ENCODE assay signal across 19 cellular contexts in genomic region chr5:79448336-79448735, GRCh38.
A peak's percentile ranks its signal among the peaks of the same experiment; 100 is the strongest.
DNase-seq lines count a peak whose midpoint lies in the region; TF ChIP-seq lines count a peak whose summit lies in the region.
"Had no signal": no experiment of that assay in that cellular context is flagged by ENCODE, and none has a peak within 500 bp of the region (broad histone marks: within the 10 kb centered on the region; RNA-seq: fewer than 3 reads in every experiment).

No MANE protein-coding gene starts in this region.

- intact Hi-C loops in uterus (cut with DNase I; ENCODE audit: low total_unique reads) = no loop called here

- WGBS in hepatocyte (ENCODE audit: low lambda C conversion rate, missing lambda C conversion rate) = 57% methylated on average over 2 of the region's 2 CpGs

- CTCF ChIA-PET in AG04449 (lab: Yijun Ruan, JAX) = interaction anchor here (0.8 to 4.2 kb wide), 5 partner anchors 15 to 425 kb away, joined by 3 to 27 read pairs (median 7); no protein-coding TSS in a partner anchor

- H3K27me3 ChIP-seq in kidney epithelial cell (ENCODE audit: control insufficient read depth, insufficient read depth, low read length) = no peaks in the 10 kb centered on the region
- H3K27me3 ChIP-seq in hepatocyte = no peaks in the 10 kb centered on the region
- H3K27me3 ChIP-seq in uterus = no peaks in the 10 kb centered on the region

- no peaks in the 10 kb centered on the region for H3K9me3 ChIP-seq in hepatocyte (ENCODE audit: low read depth)
- no peaks in the 10 kb centered on the region for H3K9me3 ChIP-seq in uterus

- H3K27ac ChIP-seq in hepatocyte (no peak overlapping the region), uterus (no peak overlapping the region)

- H3K4me3 ChIP-seq in AG04449 (ENCODE audit: low read depth, low read length) = no peak overlapping the region
- no peak overlapping the region for H3K4me3 ChIP-seq in astrocyte of the spinal cord (ENCODE audit: low read depth, low read length)
- no peak overlapping the region for H3K4me3 ChIP-seq in kidney epithelial cell (ENCODE audit: low read depth, low read length)
- H3K4me3 ChIP-seq in hepatocyte = no peak overlapping the region
- no peak overlapping the region for H3K4me3 ChIP-seq in uterus

- H3K4me2 ChIP-seq in hepatocyte = no peak overlapping the region

- no peaks in the 10 kb centered on the region for H4K20me1 ChIP-seq in hepatocyte (ENCODE audit: insufficient read depth, poor library complexity, severe bottlenecking)

- POLR2A ChIA-PET in AG04449 (lab: Yijun Ruan, JAX) = interaction anchor here (0.7 kb wide), 1 partner anchor 12 kb away, joined by 3 read pairs; no protein-coding TSS in a partner anchor

- in situ Hi-C loops in astrocyte of the spinal cord (cut with HindIII; ENCODE audit: low sequenced_read_pairs) = no loop called here

- no peak overlapping the region for H2AFZ ChIP-seq in hepatocyte

- H3K36me3 ChIP-seq in kidney epithelial cell (ENCODE audit: control insufficient read depth, insufficient read depth, low read length) (no peaks in the 10 kb centered on the region), hepatocyte (replicated peaks; ENCODE audit: insufficient read depth, low read depth) (no peaks in the 10 kb centered on the region), uterus (no peaks in the 10 kb centered on the region)

- H3K9me2 ChIP-seq in hepatocyte (replicated peaks; ENCODE audit: insufficient read depth) = no peaks in the 10 kb centered on the region

- TF ChIP-seq CTCF in AG04449 (IDR thresholded peaks at IDR 0.05; ENCODE audit: insufficient read depth, low read length, missing control alignments) = no peak
- TF ChIP-seq CTCF in astrocyte of the spinal cord (IDR thresholded peaks at IDR 0.05; ENCODE audit: low read depth, low read length) = no peak
- TF ChIP-seq CTCF in kidney epithelial cell (IDR thresholded peaks at IDR 0.05; ENCODE audit: insufficient read depth, low read length, poor library complexity, severe bottlenecking) = no peak
- no peak for TF ChIP-seq CTCF in hepatocyte (IDR thresholded peaks at IDR 0.05; ENCODE audit: poor library complexity)
- TF ChIP-seq CTCF in uterus (IDR thresholded peaks at IDR 0.05) = no peak

- TF ChIP-seq POLR2A in uterus (IDR thresholded peaks at IDR 0.05) = no peak

- DNase-seq in AG04449 (ENCODE audit: low read depth, low spot score) (peak; percentile 29), HCEC 1CT (peak; percentile 55), astrocyte of the spinal cord (ENCODE audit: low read depth, low spot score) (peak; percentile 52), kidney epithelial cell (ENCODE audit: low read depth) (peak; percentile 34), hepatocyte (ENCODE audit: low spot score) (no peak), uterus (no peak)
- DNase-seq in NK-92 treated with Interleukin-12 subunit alpha and Interleukin-12 subunit beta, amount 100 ng/mL, for 24 hours (lab: John Stamatoyannopoulos, UW) = no peak
- no peak for DNase-seq in stimulated activated CD4-positive, alpha-beta T cell treated with anti-CD3 and anti-CD28 coated beads, Interleukin-12 subunit alpha, Interleukin-12 subunit beta, amount 100 ng/mL, for 4 hours
- DNase-seq: activated CD4-positive, alpha-beta T cell treated with anti-CD3 and anti-CD28 coated beads for 36 hours; activated naive CD8-positive, alpha-beta T cell treated with anti-CD3 and anti-CD28 coated beads, Interleukin-2, amount 10 ng/mL, durations not matched to agents 7 days and 5 days; activated T-cell treated with anti-CD3 and anti-CD28 coated beads, Interleukin-2, amount 50 U/mL, for 1 hour; H9; Karpas-422; NCI-H1694 treated with DMSO at 0.1 percent for 48 hours; NCI-H526; nucleus accumbens; RPMI8226; small intestine; stimulated activated naive CD8-positive, alpha-beta T cell treated with anti-CD3 and anti-CD28 coated beads, Interleukin-15, amount 100 ng/mL, for 72 hours had no signal

- no peaks in the 10 kb centered on the region for H3K79me2 ChIP-seq in hepatocyte

- H3K4me1 ChIP-seq in hepatocyte (ENCODE audit: insufficient read depth) (no peaks in the 10 kb centered on the region), uterus (no peaks in the 10 kb centered on the region)

Comparison
In these comparisons a context has a peak if more than half of its experiments do, and no peak if none do; other contexts are left out.
1. DNase-seq: peak in AG04449 (single experiment), HCEC 1CT (single experiment), astrocyte of the spinal cord (single experiment) and kidney epithelial cell (single experiment); none in NK-92 treated with Interleukin-12 subunit alpha and Interleukin-12 subunit beta, amount 100 ng/mL, for 24 hours (single experiment), hepatocyte (single experiment), stimulated activated CD4-positive, alpha-beta T cell treated with anti-CD3 and anti-CD28 coated beads, Interleukin-12 subunit alpha, Interleukin-12 subunit beta, amount 100 ng/mL, for 4 hours (single experiment) and uterus (0 of 2).